In the genomic region with DNA sequence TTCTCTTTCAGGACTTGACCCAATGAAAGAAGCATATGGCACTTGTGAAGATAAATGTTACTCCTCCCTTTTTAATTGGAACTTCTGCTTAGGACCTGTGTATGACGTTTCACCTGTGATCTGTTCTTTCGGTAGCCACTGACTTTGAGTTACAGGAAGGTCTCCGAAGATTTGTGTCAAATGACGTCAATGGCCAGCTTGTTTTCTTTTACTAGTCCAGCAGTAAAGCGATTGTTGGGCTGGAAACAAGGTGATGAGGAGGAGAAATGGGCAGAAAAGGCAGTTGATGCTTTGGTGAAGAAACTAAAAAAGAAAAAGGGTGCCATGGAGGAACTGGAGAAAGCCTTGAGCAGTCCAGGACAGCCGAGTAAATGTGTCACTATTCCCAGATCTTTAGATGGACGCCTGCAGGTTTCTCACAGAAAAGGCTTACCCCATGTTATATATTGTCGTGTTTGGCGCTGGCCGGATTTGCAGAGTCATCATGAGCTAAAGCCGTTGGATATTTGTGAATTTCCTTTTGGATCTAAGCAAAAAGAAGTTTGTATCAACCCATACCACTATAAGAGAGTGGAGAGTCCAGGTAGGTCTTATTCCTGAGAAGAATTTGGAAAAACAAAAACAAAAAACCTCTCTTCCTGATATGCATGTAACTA, we compare ENCODE assay signal across 28 cellular contexts. TPM values are rescaled to one million over a fixed set of nuclear protein-coding genes. Genes with fewer than 3 reads are reported as not detected.
"Had no signal": no experiment of that assay in that cellular context is flagged by ENCODE, and none has a peak within 500 bp of the region (broad histone marks: within the 10 kb centered on the region; RNA-seq: fewer than 3 reads in every experiment).

No MANE protein-coding gene starts in this region.

- H3K9me3 ChIP-seq: gastrocnemius medialis, prostate gland, right atrium auricular region, sigmoid colon, testis, tibial artery, upper lobe of left lung had no signal

- H3K36me3 ChIP-seq: prostate gland had no signal

- H3K27me3 ChIP-seq: dorsolateral prefrontal cortex, gastrocnemius medialis, right atrium auricular region, sigmoid colon, testis, tibial artery, upper lobe of left lung had no signal

- H3K4me1 ChIP-seq: prostate gland, testis had no signal

- H3K27ac ChIP-seq: dorsolateral prefrontal cortex, gastrocnemius medialis, prostate gland, right atrium auricular region, sigmoid colon, testis, tibial artery, upper lobe of left lung had no signal

- ATAC-seq: gastrocnemius medialis; left lobe of liver; naive thymus-derived CD4-positive, alpha-beta T cell; stimulated activated memory B cell treated with anti-CD40 and anti-IgM and Interleukin-4, amounts not matched to agents 10 μg/mL and 1 μg/mL and 100 μg/mL, for 72 hours; stimulated activated naive CD8-positive, alpha-beta T cell treated with anti-CD3 and anti-CD28 coated beads, Interleukin-15, Interleukin-2, amounts not matched to agents 100 U/mL and 50 U/mL, for 24 hours had no signal

- FAIRE-seq: kidney, urothelium cell line had no signal

- H3K27me3 Mint-ChIP-seq: stimulated activated memory B cell treated with anti-CD40 and anti-IgM and Interleukin-4, amounts not matched to agents 10 μg/mL and 1 μg/mL and 100 μg/mL, for 72 hours had no signal

- DNase-seq: dorsolateral prefrontal cortex; effector CD4-positive, alpha-beta T cell; foreskin fibroblast; gastrocnemius medialis; head of caudate nucleus; kidney; mesenchymal stem cell; midbrain; naive thymus-derived CD4-positive, alpha-beta T cell; nucleus accumbens; sigmoid colon; stimulated activated CD4-positive, alpha-beta T cell treated with anti-CD3 and anti-CD28 coated beads, Interleukin-4, amount 100 ng/mL, for 4 hours; stimulated activated naive CD8-positive, alpha-beta T cell treated with anti-CD3 and anti-CD28 coated beads, Interleukin-15, Interleukin-2, amounts not matched to agents 100 U/mL and 50 U/mL, for 24 hours; substantia nigra; testis; tibial artery; upper lobe of left lung had no signal

- H3K4me3 Mint-ChIP-seq: naive thymus-derived CD4-positive, alpha-beta T cell; nephron; stimulated activated memory B cell treated with anti-CD40 and anti-IgM and Interleukin-4, amounts not matched to agents 10 μg/mL and 1 μg/mL and 100 μg/mL, for 72 hours had no signal

- H3K27ac Mint-ChIP-seq: naive thymus-derived CD4-positive, alpha-beta T cell; nephron; stimulated activated memory B cell treated with anti-CD40 and anti-IgM and Interleukin-4, amounts not matched to agents 10 μg/mL and 1 μg/mL and 100 μg/mL, for 72 hours had no signal

- H3K9me3 Mint-ChIP-seq: stimulated activated memory B cell treated with anti-CD40 and anti-IgM and Interleukin-4, amounts not matched to agents 10 μg/mL and 1 μg/mL and 100 μg/mL, for 72 hours had no signal

- H3K4me3 ChIP-seq: dorsolateral prefrontal cortex, gastrocnemius medialis, lung, prostate gland, right atrium auricular region, sigmoid colon, testis, tibial artery, upper lobe of left lung had no signal

RNA-seq across cellular contexts. Expression of gene SMIM32, which starts 39.3 kb away (rescaled TPM):
- total RNA-seq: glomerular endothelial cell; left lobe of liver; liver; naive thymus-derived CD4-positive, alpha-beta T cell; osteocyte; right atrium auricular region; upper lobe of left lung had no signal
- polyA plus RNA-seq: esophagus; lung; naive thymus-derived CD4-positive, alpha-beta T cell had no signal
